ENCODE assay signal across 12 cellular contexts in the genomic region with DNA sequence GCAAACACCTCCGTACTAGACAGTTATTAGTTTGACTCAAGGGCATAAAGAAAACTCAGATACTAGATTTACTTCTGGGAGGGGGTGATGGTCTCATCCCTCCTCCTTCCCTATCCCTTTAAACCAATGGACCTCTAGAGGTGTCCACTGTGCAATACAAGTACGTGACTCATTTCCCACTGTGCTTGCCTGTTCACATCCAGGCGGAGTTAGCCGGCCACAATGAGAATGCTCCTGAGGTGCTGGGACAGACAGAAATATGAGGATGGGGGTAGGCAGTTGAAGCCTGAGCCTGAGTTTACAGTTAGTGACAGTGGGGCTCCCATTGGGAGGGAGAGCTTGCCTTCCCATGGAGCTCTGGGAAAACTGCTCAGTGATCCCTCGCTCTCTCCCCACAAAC. TPM values are rescaled to one million over a fixed set of nuclear protein-coding genes. Genes with fewer than 3 reads are reported as not detected.
DNase-seq lines count a peak whose midpoint lies in the region; ATAC-seq, FAIRE-seq and TF ChIP-seq lines count a peak whose summit lies in the region.
"Had no signal": no experiment of that assay in that cellular context is flagged by ENCODE, and none has a peak within 500 bp of the region (broad histone marks: within the 10 kb centered on the region; RNA-seq: fewer than 3 reads in every experiment).

No MANE protein-coding gene starts in this region.

- no TSS peak for BruUV-seq in HepG2 (replicated peaks; lab: Mats Ljungman, UMichigan)

- H3K9me3 ChIP-seq in A549 (no peaks in the 10 kb centered on the region), HepG2 (ENCODE audit: low read length) (no peaks in the 10 kb centered on the region)

- FAIRE-seq in A549 (lab: Jason Lieb, UNC): no peak
- no peak for FAIRE-seq in HepG2 (lab: Jason Lieb, UNC)
- FAIRE-seq in GM12891 (lab: Jason Lieb, UNC): no peak

- CTCF ChIA-PET in A549 (lab: Yijun Ruan, JAX) (interaction anchor here (0.9 to 3.9 kb wide), 27 partner anchors 9 to 194 kb away, joined by 3 to 46 read pairs (median 7); a partner anchor contains a TSS), HepG2 (lab: Yijun Ruan, JAX; ENCODE audit: low intra/inter-chr PET ratio, low total read pairs) (interaction anchor here (1.3 to 4.8 kb wide), 2 partner anchors 21 to 71 kb away, joined by 5 to 77 read pairs; no protein-coding TSS in a partner anchor)

- peaks cover 9 to 18% of the 10 kb centered on the region in 2 experiments; a peak in 4 of 5 replicates for H3K36me3 ChIP-seq in HepG2 (replicated peaks in 1 of 2; ENCODE audit: control insufficient read depth in 1 of 2, insufficient read depth in 2 of 2, low read length in 2 of 2)

- H3K4me1 ChIP-seq in A549 (peaks cover 23% of the 10 kb centered on the region), HepG2 (ENCODE audit: insufficient read depth, low read length) (peaks cover 27% of the 10 kb centered on the region)

- POLR2A ChIA-PET in A549 (lab: Yijun Ruan, JAX) (interaction anchor here (1.7 kb wide), 1 partner anchor 8 kb away, joined by 7 read pairs; a partner anchor contains a TSS), HepG2 (lab: Yijun Ruan, JAX) (interaction anchor here (0.8 kb wide), 1 partner anchor 8 kb away, joined by 3 read pairs; a partner anchor contains a TSS)

- H3K4me2 ChIP-seq in A549 (no peak overlapping the region), HepG2 (ENCODE audit: low read depth, low read length) (no peak overlapping the region)

- TF ChIP-seq CTCF in A549 (IDR thresholded peaks at IDR 0.05) (no peak), choroid plexus epithelial cell (conservative IDR thresholded peaks at IDR 0.05; ENCODE audit: low read depth, low read length) (peak; percentile 16), HepG2 (CRISPR knock-in tag; IDR thresholded peaks at IDR 0.05) (no peak)

- peak overlapping the region in 1 of 2 experiments; percentile 52; a peak in 2 of 6 replicates for H3K27ac ChIP-seq in A549
- H3K27ac ChIP-seq in HepG2 (ENCODE audit: extremely low read length, insufficient read depth, low read length): no peak overlapping the region

- peak; percentile 66 to 85 for ATAC-seq in A549
- ATAC-seq in HepG2: peak; percentile 11; the same call in 1 of the 3 replicates
- no peak for ATAC-seq in HG03354 (IDR thresholded peaks at IDR 0.05; ENCODE audit: poor library complexity, severe bottlenecking, unreplicated experiment)
- no peak for ATAC-seq in HG02973 (IDR thresholded peaks at IDR 0.05; ENCODE audit: unreplicated experiment)

- in situ Hi-C loops in HepG2 (cut with HindIII; ENCODE audit: extremely low pct_ligation_motif_present, low pct_unique_long_range_greater_than_20kb): no loop called here

- intact Hi-C loops in HepG2 (cut with micrococcal nuclease; ENCODE audit: unreplicated experiment): no loop called here

- WGBS in A549 (ENCODE audit: missing lambda C conversion rate): 44% methylated on average over 4 of the region's 5 CpGs
- WGBS in HepG2 (ENCODE audit: low lambda C conversion rate): 91% methylated on average over 5 of the region's 5 CpGs

- no peak for TF ChIP-seq POLR2A in A549 (IDR thresholded peaks at IDR 0.05; ENCODE audit: low read length)
- TF ChIP-seq POLR2A in HepG2 (IDR thresholded peaks at IDR 0.05; ENCODE audit: insufficient read depth in 1 of 2, low read depth in 2 of 2, low read length in 2 of 2): no peak
- TF ChIP-seq POLR2A in GM12891 (IDR thresholded peaks at IDR 0.05; ENCODE audit: low read depth, low read length): no peak

- H3K9ac ChIP-seq in HepG2 (ENCODE audit: insufficient read depth, low read depth, low read length): no peak overlapping the region

- no peaks in the 10 kb centered on the region for H4K20me1 ChIP-seq in HepG2 (ENCODE audit: insufficient read depth, low read length)

- TF ChIP-seq EP300 in A549 (IDR thresholded peaks at IDR 0.05) (no peak), HepG2 (IDR thresholded peaks at IDR 0.05; ENCODE audit: low read depth in 2 of 2, low read length in 2 of 2) (no peak), HepG2 (CRISPR knock-in tag; IDR thresholded peaks at IDR 0.05; ENCODE audit: borderline replicate concordance) (no peak)

- H3K27me3 ChIP-seq in HepG2 (ENCODE audit: control insufficient read depth in 1 of 2, insufficient read depth in 2 of 2, low read length in 2 of 2): no peaks in the 10 kb centered on the region

- H3K79me2 ChIP-seq in HepG2 (ENCODE audit: insufficient read depth, low read length): no peaks in the 10 kb centered on the region

- H2AFZ ChIP-seq in HepG2 (ENCODE audit: low read length): no peak overlapping the region

- H3K4me3 ChIP-seq in A549 (no peak overlapping the region), choroid plexus epithelial cell (ENCODE audit: low read depth, low read length) (no peak overlapping the region), HepG2 (replicated peaks in 1 of 3; ENCODE audit: insufficient read depth in 1 of 3, low read depth in 2 of 3, low read length in 3 of 3) (no peak overlapping the region)

- DNase-seq in A549 (ENCODE audit: low read depth in 1 of 2, low spot score in 1 of 2) (no peak), M059J (ENCODE audit: low read depth) (peak; percentile 84), choroid plexus epithelial cell (ENCODE audit: low read depth) (peak; percentile 87), HepG2 (ENCODE audit: low spot score) (no peak), GM12891 (ENCODE audit: insufficient read length, low spot score) (no peak), DMS153 (lab: John Stamatoyannopoulos, UW) (no peak)
- DNase-seq: naive thymus-derived CD4-positive, alpha-beta T cell; NCI-H2029; stimulated activated CD4-positive, alpha-beta T cell treated with anti-CD3 and anti-CD28 coated beads, Interleukin-4, amount 100 ng/mL, for 1 hour had no signal

- TF ChIP-seq RAD21 in A549 (conservative IDR thresholded peaks at IDR 0.05 in 1 of 2, IDR thresholded peaks at IDR 0.05 in 1 of 2) (no peak), HepG2 (CRISPR knock-in tag; IDR thresholded peaks at IDR 0.05) (no peak)

RNA-seq across cellular contexts. Expression of a gene that starts 8.4 kb away (rescaled TPM):
- polyA plus RNA-seq in A549 (2011; rRNA removed) (26.2 and 28.7 TPM in 2 replicates), A549 (2017; fragmentation: RNase III; extraction: RNeasy Plus Mini Kit Qiagen cat#74134 plus additional on column Dnase treatment) (21.3 to 25.1 TPM (median 23.5 TPM) in 3 replicates), HepG2 (2011; rRNA removed) (95.6 and 100 TPM in 2 replicates)
- polyA plus RNA-seq in A549 (2012; cell fraction: cytosol; rRNA removed): 35.3 and 38.7 TPM in 2 replicates
- 55.2 and 65.3 TPM in 2 replicates for polyA plus RNA-seq in A549 (2012; cell fraction: nucleus; rRNA removed)
- 16.5 and 18.0 TPM in 2 replicates for polyA minus RNA-seq in A549 (2011; rRNA and poly(A)+ RNA removed)
- 13.4 and 15.8 TPM in 2 replicates for total RNA-seq in M059J (2014; rRNA removed; shearing (Covaris generic))
- 17.8 and 23.0 TPM in 2 replicates for total RNA-seq in HepG2 (2016; rRNA removed; fragmentation: Illumina TruSeq; extraction: Trizol)
- total RNA-seq in HepG2 (2016; cell fraction: cytosol; rRNA removed; fragmentation: Illumina TruSeq; extraction: Trizol; ENCODE audit: low read depth): 9.2 and 11.2 TPM in 2 replicates
- total RNA-seq in HepG2 (2016; cell fraction: insoluble cytoplasmic fraction; rRNA removed; fragmentation: Illumina TruSeq; extraction: Trizol): 18.6 and 19.0 TPM in 2 replicates
- total RNA-seq in HepG2 (2016; cell fraction: membrane; rRNA removed; fragmentation: Illumina TruSeq; extraction: Trizol): 17.5 and 18.7 TPM in 2 replicates
- total RNA-seq in HepG2 (2016; cell fraction: nucleus; rRNA removed; fragmentation: Illumina TruSeq; extraction: Trizol): 16.8 and 18.6 TPM in 2 replicates
- polyA plus RNA-seq in HepG2 (2011; cell fraction: cytosol; rRNA removed): 119 and 132 TPM in 2 replicates
- 140 and 147 TPM in 2 replicates for polyA plus RNA-seq in HepG2 (2011; cell fraction: nucleus; rRNA removed)
- polyA plus RNA-seq in HepG2 (2012): 63.2 and 90.3 TPM in 2 replicates
- polyA plus RNA-seq in HepG2 (2016; cell fraction: cytosol; fragmentation: Illumina TruSeq; extraction: Trizol; ENCODE audit: low read depth): 21.5 and 21.9 TPM in 2 replicates
- 35.6 and 42.4 TPM in 2 replicates for polyA plus RNA-seq in HepG2 (2016; cell fraction: insoluble cytoplasmic fraction; fragmentation: Illumina TruSeq; extraction: Trizol; ENCODE audit: low read depth)
- 24.2 and 24.7 TPM in 2 replicates for polyA plus RNA-seq in HepG2 (2016; cell fraction: membrane; fragmentation: Illumina TruSeq; extraction: Trizol; ENCODE audit: low read depth)
- 46.6 and 53.0 TPM in 2 replicates for polyA plus RNA-seq in HepG2 (2016; cell fraction: nucleus; fragmentation: Illumina TruSeq; extraction: Trizol; ENCODE audit: insufficient read depth, low read depth)
- 13.2 and 78.6 TPM in 2 replicates for polyA minus RNA-seq in HepG2 (2011; rRNA and poly(A)+ RNA removed; ENCODE audit: low replicate concordance)
- polyA minus RNA-seq in HepG2 (2011; cell fraction: cytosol; rRNA and poly(A)+ RNA removed): 35.6 and 37.7 TPM in 2 replicates
- 26.9 and 27.8 TPM in 2 replicates for polyA minus RNA-seq in HepG2 (2011; cell fraction: nucleus; rRNA and poly(A)+ RNA removed)
- 24.1 TPM for polyA plus RNA-seq in GM12891 (2012; ENCODE audit: low read depth, missing spikeins)

RNA-seq across cellular contexts. Expression of a gene that starts 22.8 kb away (rescaled TPM):
- polyA plus RNA-seq in A549 (2011; rRNA removed): 19.4 and 22.7 TPM in 2 replicates
- polyA plus RNA-seq in A549 (2012; cell fraction: cytosol; rRNA removed): 10.0 and 14.7 TPM in 2 replicates
- polyA plus RNA-seq in A549 (2012; cell fraction: nucleus; rRNA removed): 16.4 and 20.8 TPM in 2 replicates
- polyA plus RNA-seq in A549 (2017; fragmentation: RNase III; extraction: RNeasy Plus Mini Kit Qiagen cat#74134 plus additional on column Dnase treatment): 13.9 to 17.1 TPM (median 14.9 TPM) in 3 replicates
- polyA minus RNA-seq in A549 (2011; rRNA and poly(A)+ RNA removed): 24.7 and 24.9 TPM in 2 replicates
- 20.0 and 26.0 TPM in 2 replicates for total RNA-seq in M059J (2014; rRNA removed; shearing (Covaris generic))
- 19.3 and 21.6 TPM in 2 replicates for total RNA-seq in HepG2 (2016; rRNA removed; fragmentation: Illumina TruSeq; extraction: Trizol)
- total RNA-seq in HepG2 (2016; cell fraction: cytosol; rRNA removed; fragmentation: Illumina TruSeq; extraction: Trizol; ENCODE audit: low read depth): 10.7 and 14.0 TPM in 2 replicates
- 18.7 and 21.0 TPM in 2 replicates for total RNA-seq in HepG2 (2016; cell fraction: insoluble cytoplasmic fraction; rRNA removed; fragmentation: Illumina TruSeq; extraction: Trizol)
- total RNA-seq in HepG2 (2016; cell fraction: membrane; rRNA removed; fragmentation: Illumina TruSeq; extraction: Trizol): 20.4 and 22.8 TPM in 2 replicates
- total RNA-seq in HepG2 (2016; cell fraction: nucleus; rRNA removed; fragmentation: Illumina TruSeq; extraction: Trizol): 19.0 and 20.5 TPM in 2 replicates
- 29.2 and 34.2 TPM in 2 replicates for polyA plus RNA-seq in HepG2 (2011; rRNA removed)
- 20.1 and 22.1 TPM in 2 replicates for polyA plus RNA-seq in HepG2 (2011; cell fraction: cytosol; rRNA removed)
- polyA plus RNA-seq in HepG2 (2011; cell fraction: nucleus; rRNA removed): 41.4 and 55.5 TPM in 2 replicates
- 17.3 and 22.8 TPM in 2 replicates for polyA plus RNA-seq in HepG2 (2012)
- polyA plus RNA-seq in HepG2 (2016; cell fraction: cytosol; fragmentation: Illumina TruSeq; extraction: Trizol; ENCODE audit: low read depth): 20.0 and 28.7 TPM in 2 replicates
- polyA plus RNA-seq in HepG2 (2016; cell fraction: insoluble cytoplasmic fraction; fragmentation: Illumina TruSeq; extraction: Trizol; ENCODE audit: low read depth): 23.9 and 26.6 TPM in 2 replicates
- 30.2 and 33.5 TPM in 2 replicates for polyA plus RNA-seq in HepG2 (2016; cell fraction: membrane; fragmentation: Illumina TruSeq; extraction: Trizol; ENCODE audit: low read depth)
- 57.4 and 61.7 TPM in 2 replicates for polyA plus RNA-seq in HepG2 (2016; cell fraction: nucleus; fragmentation: Illumina TruSeq; extraction: Trizol; ENCODE audit: insufficient read depth, low read depth)
- 47.2 and 80.3 TPM in 2 replicates for polyA minus RNA-seq in HepG2 (2011; rRNA and poly(A)+ RNA removed; ENCODE audit: low replicate concordance)
- polyA minus RNA-seq in HepG2 (2011; cell fraction: cytosol; rRNA and poly(A)+ RNA removed): 15.8 TPM in 2 replicates
- polyA minus RNA-seq in HepG2 (2011; cell fraction: nucleus; rRNA and poly(A)+ RNA removed): 24.3 and 36.3 TPM in 2 replicates
- polyA plus RNA-seq in GM12891 (2012; ENCODE audit: low read depth, missing spikeins): 27.3 TPM

RNA-seq across cellular contexts. Expression of a gene that starts 23.0 kb away (rescaled TPM):
- 139 and 189 TPM in 2 replicates for polyA plus RNA-seq in A549 (2011; rRNA removed)
- 121 and 126 TPM in 2 replicates for polyA plus RNA-seq in A549 (2012; cell fraction: cytosol; rRNA removed)
- polyA plus RNA-seq in A549 (2012; cell fraction: nucleus; rRNA removed): 84.5 and 142 TPM in 2 replicates
- polyA plus RNA-seq in A549 (2017; fragmentation: RNase III; extraction: RNeasy Plus Mini Kit Qiagen cat#74134 plus additional on column Dnase treatment): 556 to 624 TPM (median 577 TPM) in 3 replicates
- polyA minus RNA-seq in A549 (2011; rRNA and poly(A)+ RNA removed): 119 and 140 TPM in 2 replicates
- 392 and 397 TPM in 2 replicates for total RNA-seq in M059J (2014; rRNA removed; shearing (Covaris generic))
- 625 and 944 TPM in 2 replicates for total RNA-seq in HepG2 (2016; rRNA removed; fragmentation: Illumina TruSeq; extraction: Trizol)
- total RNA-seq in HepG2 (2016; cell fraction: cytosol; rRNA removed; fragmentation: Illumina TruSeq; extraction: Trizol; ENCODE audit: low read depth): 53.4 and 61.8 TPM in 2 replicates
- 635 and 912 TPM in 2 replicates for total RNA-seq in HepG2 (2016; cell fraction: insoluble cytoplasmic fraction; rRNA removed; fragmentation: Illumina TruSeq; extraction: Trizol)
- 124 and 145 TPM in 2 replicates for total RNA-seq in HepG2 (2016; cell fraction: membrane; rRNA removed; fragmentation: Illumina TruSeq; extraction: Trizol)
- 234 and 241 TPM in 2 replicates for total RNA-seq in HepG2 (2016; cell fraction: nucleus; rRNA removed; fragmentation: Illumina TruSeq; extraction: Trizol)
- 109 and 124 TPM in 2 replicates for polyA plus RNA-seq in HepG2 (2011; rRNA removed)
- polyA plus RNA-seq in HepG2 (2011; cell fraction: cytosol; rRNA removed): 106 and 126 TPM in 2 replicates
- 30.7 and 40.3 TPM in 2 replicates for polyA plus RNA-seq in HepG2 (2011; cell fraction: nucleus; rRNA removed)
- polyA plus RNA-seq in HepG2 (2012): 246 and 411 TPM in 2 replicates
- polyA plus RNA-seq in HepG2 (2016; cell fraction: cytosol; fragmentation: Illumina TruSeq; extraction: Trizol; ENCODE audit: low read depth): 34.4 and 42.4 TPM in 2 replicates
- 671 and 701 TPM in 2 replicates for polyA plus RNA-seq in HepG2 (2016; cell fraction: insoluble cytoplasmic fraction; fragmentation: Illumina TruSeq; extraction: Trizol; ENCODE audit: low read depth)
- 64.7 and 77.0 TPM in 2 replicates for polyA plus RNA-seq in HepG2 (2016; cell fraction: membrane; fragmentation: Illumina TruSeq; extraction: Trizol; ENCODE audit: low read depth)
- 237 and 254 TPM in 2 replicates for polyA plus RNA-seq in HepG2 (2016; cell fraction: nucleus; fragmentation: Illumina TruSeq; extraction: Trizol; ENCODE audit: insufficient read depth, low read depth)
- 102 and 167 TPM in 2 replicates for polyA minus RNA-seq in HepG2 (2011; rRNA and poly(A)+ RNA removed; ENCODE audit: low replicate concordance)
- polyA minus RNA-seq in HepG2 (2011; cell fraction: cytosol; rRNA and poly(A)+ RNA removed): 71.6 and 76.1 TPM in 2 replicates
- polyA minus RNA-seq in HepG2 (2011; cell fraction: nucleus; rRNA and poly(A)+ RNA removed): 38.2 and 41.5 TPM in 2 replicates
- 288 TPM for polyA plus RNA-seq in GM12891 (2012; ENCODE audit: low read depth, missing spikeins)

RNA-seq across cellular contexts. Expression of a gene that starts 37.3 kb away (rescaled TPM):
- polyA plus RNA-seq in A549 (2011; rRNA removed) (0.45 and 0.54 TPM in 2 replicates), A549 (2017; fragmentation: RNase III; extraction: RNeasy Plus Mini Kit Qiagen cat#74134 plus additional on column Dnase treatment) (1.7 to 2.8 TPM (median 2.6 TPM) in 3 replicates), HepG2 (2011; rRNA removed) (0.26 and 0.47 TPM in 2 replicates)
- 0.62 and 0.89 TPM in 2 replicates for polyA plus RNA-seq in A549 (2012; cell fraction: cytosol; rRNA removed)
- polyA plus RNA-seq in A549 (2012; cell fraction: nucleus; rRNA removed): 1.3 and 1.5 TPM in 2 replicates
- polyA minus RNA-seq in A549 (2011; rRNA and poly(A)+ RNA removed): 0.17 and 0.54 TPM in 2 replicates
- total RNA-seq in M059J (2014; rRNA removed; shearing (Covaris generic)): 0.25 TPM in 1 of 2 replicates, not detected in the other
- 0.11 and 0.17 TPM in 2 replicates for total RNA-seq in HepG2 (2016; rRNA removed; fragmentation: Illumina TruSeq; extraction: Trizol)
- 0.18 TPM in 1 of 2 replicates, not detected in the other for total RNA-seq in HepG2 (2016; cell fraction: cytosol; rRNA removed; fragmentation: Illumina TruSeq; extraction: Trizol; ENCODE audit: low read depth)
- 0.12 and 0.28 TPM in 2 replicates for total RNA-seq in HepG2 (2016; cell fraction: insoluble cytoplasmic fraction; rRNA removed; fragmentation: Illumina TruSeq; extraction: Trizol)
- total RNA-seq in HepG2 (2016; cell fraction: membrane; rRNA removed; fragmentation: Illumina TruSeq; extraction: Trizol): 0.07 and 0.09 TPM in 2 replicates
- not detected in 2 replicates for total RNA-seq in HepG2 (2016; cell fraction: nucleus; rRNA removed; fragmentation: Illumina TruSeq; extraction: Trizol)
- polyA plus RNA-seq in HepG2 (2011; cell fraction: cytosol; rRNA removed): 0.24 and 0.38 TPM in 2 replicates
- 0.96 and 1.1 TPM in 2 replicates for polyA plus RNA-seq in HepG2 (2011; cell fraction: nucleus; rRNA removed)
- polyA plus RNA-seq in HepG2 (2012): 0.16 and 0.33 TPM in 2 replicates
- 0.03 and 0.05 TPM in 2 replicates for polyA plus RNA-seq in HepG2 (2016; cell fraction: cytosol; fragmentation: Illumina TruSeq; extraction: Trizol; ENCODE audit: low read depth)
- 0.41 TPM in 1 of 2 replicates, not detected in the other for polyA plus RNA-seq in HepG2 (2016; cell fraction: insoluble cytoplasmic fraction; fragmentation: Illumina TruSeq; extraction: Trizol; ENCODE audit: low read depth)
- 0.08 and 0.15 TPM in 2 replicates for polyA plus RNA-seq in HepG2 (2016; cell fraction: membrane; fragmentation: Illumina TruSeq; extraction: Trizol; ENCODE audit: low read depth)
- 0.22 and 0.27 TPM in 2 replicates for polyA plus RNA-seq in HepG2 (2016; cell fraction: nucleus; fragmentation: Illumina TruSeq; extraction: Trizol; ENCODE audit: insufficient read depth, low read depth)
- 0.40 and 0.82 TPM in 2 replicates for polyA minus RNA-seq in HepG2 (2011; rRNA and poly(A)+ RNA removed; ENCODE audit: low replicate concordance)
- polyA minus RNA-seq in HepG2 (2011; cell fraction: cytosol; rRNA and poly(A)+ RNA removed): 0.26 and 0.40 TPM in 2 replicates
- 0.12 and 0.13 TPM in 2 replicates for polyA minus RNA-seq in HepG2 (2011; cell fraction: nucleus; rRNA and poly(A)+ RNA removed)
- 0.15 TPM for polyA plus RNA-seq in GM12891 (2012; ENCODE audit: low read depth, missing spikeins)
- total RNA-seq: dermis microvascular lymphatic vessel endothelial cell; naive thymus-derived CD4-positive, alpha-beta T cell had no signal
- polyA plus RNA-seq: naive thymus-derived CD4-positive, alpha-beta T cell had no signal

RNA-seq across cellular contexts. Expression of a gene that starts 53.8 kb away (rescaled TPM):
- 24.5 and 26.0 TPM in 2 replicates for polyA plus RNA-seq in A549 (2011; rRNA removed)
- 50.6 TPM in 2 replicates for polyA plus RNA-seq in A549 (2012; cell fraction: cytosol; rRNA removed)
- 37.0 and 41.9 TPM in 2 replicates for polyA plus RNA-seq in A549 (2012; cell fraction: nucleus; rRNA removed)
- polyA plus RNA-seq in A549 (2017; fragmentation: RNase III; extraction: RNeasy Plus Mini Kit Qiagen cat#74134 plus additional on column Dnase treatment): 26.1 to 27.7 TPM (median 27.5 TPM) in 3 replicates
- polyA minus RNA-seq in A549 (2011; rRNA and poly(A)+ RNA removed): 19.9 and 33.9 TPM in 2 replicates
- 21.5 and 22.5 TPM in 2 replicates for total RNA-seq in M059J (2014; rRNA removed; shearing (Covaris generic))
- 28.6 and 30.3 TPM in 2 replicates for total RNA-seq in HepG2 (2016; rRNA removed; fragmentation: Illumina TruSeq; extraction: Trizol)
- 13.1 and 13.9 TPM in 2 replicates for total RNA-seq in HepG2 (2016; cell fraction: cytosol; rRNA removed; fragmentation: Illumina TruSeq; extraction: Trizol; ENCODE audit: low read depth)
- 27.8 and 29.2 TPM in 2 replicates for total RNA-seq in HepG2 (2016; cell fraction: insoluble cytoplasmic fraction; rRNA removed; fragmentation: Illumina TruSeq; extraction: Trizol)
- total RNA-seq in HepG2 (2016; cell fraction: membrane; rRNA removed; fragmentation: Illumina TruSeq; extraction: Trizol): 33.4 and 34.4 TPM in 2 replicates
- total RNA-seq in HepG2 (2016; cell fraction: nucleus; rRNA removed; fragmentation: Illumina TruSeq; extraction: Trizol): 20.8 and 24.8 TPM in 2 replicates
- 10.3 and 11.2 TPM in 2 replicates for polyA plus RNA-seq in HepG2 (2011; rRNA removed)
- polyA plus RNA-seq in HepG2 (2011; cell fraction: cytosol; rRNA removed): 8.4 and 9.9 TPM in 2 replicates
- 10.0 and 10.5 TPM in 2 replicates for polyA plus RNA-seq in HepG2 (2011; cell fraction: nucleus; rRNA removed)
- 8.6 and 11.1 TPM in 2 replicates for polyA plus RNA-seq in HepG2 (2012)
- polyA plus RNA-seq in HepG2 (2016; cell fraction: cytosol; fragmentation: Illumina TruSeq; extraction: Trizol; ENCODE audit: low read depth): 40.9 and 52.2 TPM in 2 replicates
- 37.9 and 45.4 TPM in 2 replicates for polyA plus RNA-seq in HepG2 (2016; cell fraction: insoluble cytoplasmic fraction; fragmentation: Illumina TruSeq; extraction: Trizol; ENCODE audit: low read depth)
- 50.3 and 61.8 TPM in 2 replicates for polyA plus RNA-seq in HepG2 (2016; cell fraction: membrane; fragmentation: Illumina TruSeq; extraction: Trizol; ENCODE audit: low read depth)
- 38.0 and 40.7 TPM in 2 replicates for polyA plus RNA-seq in HepG2 (2016; cell fraction: nucleus; fragmentation: Illumina TruSeq; extraction: Trizol; ENCODE audit: insufficient read depth, low read depth)
- polyA minus RNA-seq in HepG2 (2011; rRNA and poly(A)+ RNA removed; ENCODE audit: low replicate concordance): 18.2 and 44.3 TPM in 2 replicates
- polyA minus RNA-seq in HepG2 (2011; cell fraction: cytosol; rRNA and poly(A)+ RNA removed): 3.3 and 3.9 TPM in 2 replicates
- 16.3 and 17.3 TPM in 2 replicates for polyA minus RNA-seq in HepG2 (2011; cell fraction: nucleus; rRNA and poly(A)+ RNA removed)
- polyA plus RNA-seq in GM12891 (2012; ENCODE audit: low read depth, missing spikeins): 15.7 TPM

Comparison
In these comparisons a context has a peak if more than half of its experiments do, and no peak if none do; other contexts are left out.
1. ATAC-seq: peak in A549 (2 of 2) and HepG2 (single experiment); none in HG03354 (single experiment) and HG02973 (single experiment).
2. DNase-seq: peak in M059J (single experiment) and choroid plexus epithelial cell (single experiment); none in A549 (0 of 2), HepG2 (single experiment), GM12891 (single experiment) and DMS153 (single experiment).